In genomic region chr7:152495867-152496266, GRCh38 we compare ENCODE assay signal across 35 cellular contexts.
DNase-seq lines count a peak whose midpoint lies in the region; ATAC-seq, FAIRE-seq and TF ChIP-seq lines count a peak whose summit lies in the region.
"Had no signal": no experiment of that assay in that cellular context is flagged by ENCODE, and none has a peak within 500 bp of the region (broad histone marks: within the 10 kb centered on the region; RNA-seq: fewer than 3 reads in every experiment).

No MANE protein-coding gene starts in this region.

- no peak overlapping the region for H3K27ac ChIP-seq in heart left ventricle
- H3K27ac ChIP-seq in HEK293 (ENCODE audit: extremely low read depth, low read depth, low read length) = no peak overlapping the region
- H3K27ac ChIP-seq in K562 (ENCODE audit: extremely low read depth, low read depth, low read length) = no peak overlapping the region
- H3K27ac ChIP-seq: 22Rv1; A549; BLaER1; BLaER1 treated with 17β-estradiol and CSF1 and Interleukin-3, amounts not matched to agents 10 nM and 100 nM; C4-2B had no signal

- H3K27me3 ChIP-seq in heart left ventricle (no peaks in the 10 kb centered on the region), K562 (ENCODE audit: control insufficient read depth in 2 of 2, insufficient read depth in 2 of 2, low read length in 2 of 2) (peaks cover 2 to 13% of the 10 kb centered on the region in 2 experiments; a peak in 2 of 5 replicates)
- H3K27me3 ChIP-seq: BE2C; BLaER1; BLaER1 treated with 17β-estradiol and CSF1 and Interleukin-3, amounts not matched to agents 10 nM and 100 nM had no signal

- no TSS peak for BruUV-seq in K562 (replicated peaks; lab: Mats Ljungman, UMichigan)

- FAIRE-seq in K562 (lab: Jason Lieb, UNC) = no peak
- FAIRE-seq: A204.1, A549, D721Med had no signal

- POLR2A ChIA-PET in HEK293 (lab: Yijun Ruan, JAX) = no interaction called here
- POLR2A ChIA-PET in K562 (lab: Yijun Ruan, JAX) = interaction anchor here (0.7 to 1.0 kb wide), 3 partner anchors 12 to 28 kb away, joined by 3 to 7 read pairs (median 3); no protein-coding TSS in a partner anchor

- H3K4me3 ChIP-seq in heart left ventricle = no peak overlapping the region
- H3K4me3 ChIP-seq in HEK293 (ENCODE audit: low read depth, low read length) = no peak overlapping the region
- H3K4me3 ChIP-seq in K562 = no peak overlapping the region
- H3K4me3 ChIP-seq: A549; BLaER1; BLaER1 treated with 17β-estradiol and CSF1 and Interleukin-3, amounts not matched to agents 10 nM and 100 nM had no signal

- H3K9ac ChIP-seq in K562 (ENCODE audit: insufficient read depth in 1 of 2, low read depth in 2 of 2, low read length in 2 of 2) = no peak overlapping the region
- H3K9ac ChIP-seq: BLaER1; BLaER1 treated with 17β-estradiol and CSF1 and Interleukin-3, amounts not matched to agents 10 nM and 100 nM had no signal

- TF ChIP-seq POLR2A in heart left ventricle (IDR thresholded peaks at IDR 0.05) (no peak), K562 (conservative IDR thresholded peaks at IDR 0.05) (no peak)

- H3K36me3 ChIP-seq in heart left ventricle = no peaks in the 10 kb centered on the region
- H3K36me3 ChIP-seq in HEK293 (ENCODE audit: control insufficient read depth in 2 of 2, insufficient read depth in 1 of 2, low read length in 2 of 2) = no peaks in the 10 kb centered on the region
- H3K36me3 ChIP-seq in K562 (ENCODE audit: control insufficient read depth, insufficient read depth, low read length) = no peaks in the 10 kb centered on the region
- H3K36me3 ChIP-seq: BE2C; BLaER1; BLaER1 treated with 17β-estradiol and CSF1 and Interleukin-3, amounts not matched to agents 10 nM and 100 nM had no signal

- 66 to 97% (median 82%) methylated on average over 2 of the region's 2 CpGs for WGBS in heart left ventricle, 4 donors
- 40% methylated on average over 2 of the region's 2 CpGs for WGBS in K562 (ENCODE audit: insufficient coverage, low coverage, missing lambda C conversion rate)

- no peak overlapping the region for H2AFZ ChIP-seq in K562 (ENCODE audit: low read depth, low read length)

- H3K4me2 ChIP-seq in K562 (ENCODE audit: insufficient read depth, low read length) = no peak overlapping the region
- H3K4me2 ChIP-seq: A549; BLaER1; BLaER1 treated with 17β-estradiol and CSF1 and Interleukin-3, amounts not matched to agents 10 nM and 100 nM had no signal

- H3K9me1 ChIP-seq in K562 (ENCODE audit: control insufficient read depth, insufficient read depth, low read length) = no peaks in the 10 kb centered on the region

- DNase-seq in cardiac septum (ENCODE audit: low spot score) (peak; percentile 27), heart left ventricle (no peak), K562 (ENCODE audit: extremely low read depth in 1 of 4, low spot score in 3 of 4) (no peak), posterior vena cava (ENCODE audit: low spot score) (peak; percentile 7), NCI-H446 (lab: John Stamatoyannopoulos, UW) (no peak)
- no peak for DNase-seq in stimulated activated CD4-positive, alpha-beta T cell treated with anti-CD3 and anti-CD28 coated beads, Interleukin-12 subunit alpha, Interleukin-12 subunit beta, amount 100 ng/mL, for 4 hours
- DNase-seq: 8988T; ACHN; AML-193; BE2C; C1 segment of cervical spinal cord; Caco-2; Calu3; CD4-positive, alpha-beta memory T cell; CD4-positive, alpha-beta T cell; CD4-positive, CD25-positive, alpha-beta regulatory T cell; CD8-positive, alpha-beta memory T cell; CD8-positive, alpha-beta T cell; COR-L47; DMS 273 treated with DMSO at 0.1 percent for 48 hours; DMS153; DMS53; DMS79; DMS79 treated with DMSO at 0.1 percent for 48 hours; DND-41; EL had no signal

- CTCF ChIA-PET in HEK293 (lab: Yijun Ruan, JAX) (interaction anchor here (1.5 kb wide), 1 partner anchor 159 kb away, joined by 4 read pairs; no protein-coding TSS in a partner anchor), K562 (lab: Yijun Ruan, JAX; ENCODE audit: low intra/inter-chr PET ratio) (no interaction called here)

- no peaks in the 10 kb centered on the region for H3K79me2 ChIP-seq in K562 (ENCODE audit: control insufficient read depth, insufficient read depth, low read length)

- TF ChIP-seq EP300 in K562 (IDR thresholded peaks at IDR 0.05; ENCODE audit: low read length) = no peak

- TF ChIP-seq CTCF in heart left ventricle (IDR thresholded peaks at IDR 0.05) (no peak), HEK293 (tag by site-specific recombination; IDR thresholded peaks at IDR 0.05) (no peak), K562 (IDR thresholded peaks at IDR 0.05 in 2 of 3, conservative IDR thresholded peaks at IDR 0.05 in 1 of 3; ENCODE audit: insufficient read depth in 2 of 3, low read depth in 1 of 3, low read length in 3 of 3) (no peak)

- ATAC-seq in heart left ventricle (no peak), K562 (no peak), HG03095 (IDR thresholded peaks at IDR 0.05; ENCODE audit: unreplicated experiment) (no peak)
- ATAC-seq: A549; CD8-positive, alpha-beta T cell had no signal

- H3K4me1 ChIP-seq in heart left ventricle = no peaks in the 10 kb centered on the region
- no peaks in the 10 kb centered on the region for H3K4me1 ChIP-seq in HEK293 (ENCODE audit: control insufficient read depth, insufficient read depth, low read length)
- H3K4me1 ChIP-seq in K562 (replicated peaks in 1 of 2; ENCODE audit: control insufficient read depth in 2 of 2, insufficient read depth in 2 of 2, low read length in 2 of 2) = no peaks in the 10 kb centered on the region
- H3K4me1 ChIP-seq: BE2C, BLaER1 had no signal

- H3K9me3 ChIP-seq in heart left ventricle = peaks cover 0 to 16% (median 0%) of the 10 kb centered on the region in 12 donors
- H3K9me3 ChIP-seq in HEK293 (ENCODE audit: control insufficient read depth, insufficient read depth, low read depth, low read length) = no peaks in the 10 kb centered on the region
- H3K9me3 ChIP-seq in K562 (replicated peaks; ENCODE audit: control insufficient read depth, insufficient read depth, low read depth, low read length) = no peaks in the 10 kb centered on the region
- H3K9me3 ChIP-seq: A549; BE2C; BLaER1; BLaER1 treated with 17β-estradiol and CSF1 and Interleukin-3, amounts not matched to agents 10 nM and 100 nM had no signal

- intact Hi-C loops in cardiac septum (cut with DNase I) (no loop called here), heart left ventricle (cut with DNase I) (no loop called here), K562 (cut with micrococcal nuclease) (no loop called here), posterior vena cava (cut with DNase I) (no loop called here)

- H4K20me1 ChIP-seq in K562 (replicated peaks; ENCODE audit: control insufficient read depth, insufficient read depth, low read length) = no peaks in the 10 kb centered on the region
- H4K20me1 ChIP-seq: BLaER1; BLaER1 treated with 17β-estradiol and CSF1 and Interleukin-3, amounts not matched to agents 10 nM and 100 nM had no signal

- TF ChIP-seq RAD21 in K562 (CRISPR knock-in tag; conservative IDR thresholded peaks at IDR 0.05 in 1 of 2, IDR thresholded peaks at IDR 0.05 in 1 of 2) = no peak

- in situ Hi-C loops in K562 (cut with MboI) = no loop called here

TF ChIP-seq in HEK293, 187 proteins besides CTCF, POLR2A, EP300 and RAD21:
- TF ChIP-seq ZNF558 (tag by site-specific recombination; IDR thresholded peaks at IDR 0.05) (peak; percentile 98), KLF1 (tag by site-specific recombination; IDR thresholded peaks at IDR 0.05) (no peak)
- TF ChIP-seq, protein P1, sequence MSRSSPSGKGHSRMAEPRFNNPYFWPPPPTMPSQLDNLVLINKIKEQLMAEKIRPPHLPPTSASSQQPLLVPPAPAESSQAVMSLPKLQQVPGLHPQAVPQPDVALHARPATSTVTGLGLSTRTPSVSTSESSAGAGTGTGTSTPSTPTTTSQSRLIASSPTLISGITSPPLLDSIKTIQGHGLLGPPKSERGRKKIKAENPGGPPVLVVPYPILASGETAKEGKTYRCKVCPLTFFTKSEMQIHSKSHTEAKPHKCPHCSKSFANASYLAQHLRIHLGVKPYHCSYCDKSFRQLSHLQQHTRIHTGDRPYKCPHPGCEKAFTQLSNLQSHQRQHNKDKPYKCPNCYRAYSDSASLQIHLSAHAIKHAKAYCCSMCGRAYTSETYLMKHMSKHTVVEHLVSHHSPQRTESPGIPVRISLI (tag by site-specific recombination; IDR thresholded peaks at IDR 0.05) = no peak

TF ChIP-seq in K562, 482 proteins besides CTCF, POLR2A, EP300 and RAD21:
- TF ChIP-seq ZNF280A (IDR thresholded peaks at IDR 0.05; ENCODE audit: low read depth, partially characterized antibody) = peak; percentile 10
- TF ChIP-seq ZNF212 (CRISPR knock-in tag; IDR thresholded peaks at IDR 0.05) = no peak

Comparison
In these comparisons a context has a peak if more than half of its experiments do, and no peak if none do; other contexts are left out.
1. DNase-seq: peak in cardiac septum (single experiment) and posterior vena cava (single experiment); none in heart left ventricle (0 of 5), K562 (0 of 4), stimulated activated CD4-positive, alpha-beta T cell treated with anti-CD3 and anti-CD28 coated beads, Interleukin-12 subunit alpha, Interleukin-12 subunit beta, amount 100 ng/mL, for 4 hours (single experiment) and NCI-H446 (0 of 2).